5 cellular contexts compared by ENCODE assay signal in genomic region chrX:146604196-146604595, GRCh38.
"Had no signal": no experiment of that assay in that cellular context is flagged by ENCODE, and none has a peak within 500 bp of the region (broad histone marks: within the 10 kb centered on the region; RNA-seq: fewer than 3 reads in every experiment).

No MANE protein-coding gene starts in this region.

- H3K27ac ChIP-seq: HL-60 had no signal

- H3K4me3 ChIP-seq: K562 had no signal

- ATAC-seq: HepG2, K562 had no signal

- DNase-seq: IMR-90, KBM-7 had no signal
